In genomic region chr4:17719106-17719505, GRCh38 we compare ENCODE assay signal across 24 cellular contexts.
"Had no signal": no experiment of that assay in that cellular context is flagged by ENCODE, and none has a peak within 500 bp of the region (broad histone marks: within the 10 kb centered on the region; RNA-seq: fewer than 3 reads in every experiment).

No MANE protein-coding gene starts in this region.

- H3K27ac ChIP-seq: adrenal gland, ascending aorta, brain microvascular endothelial cell, coronary artery, pancreas, upper lobe of right lung had no signal

- H3K27me3 Mint-ChIP-seq: activated naive CD8-positive, alpha-beta T cell; activated T-cell treated with anti-CD3 and anti-CD28 coated beads, Interleukin-2, amount 50 U/mL, for 24 hours had no signal

- H3K9me3 Mint-ChIP-seq: activated B cell treated with CpG ODN at 0.5 μM for 24 hours; activated T-cell treated with anti-CD3 and anti-CD28 coated beads, Interleukin-2, amount 50 U/mL, for 24 hours; activated T-helper 2 cell treated with anti-CD3 and anti-CD28 coated beads, Interferon-gamma antibody, Interleukin-2, Interleukin-4, amounts not matched to agents 10 μg/mL and 5 μg/mL and 100 μg/mL, durations not matched to agents 14 hours and 24 hours and 36 hours; endodermal cell; naive thymus-derived CD4-positive, alpha-beta T cell had no signal

- H3K27me3 ChIP-seq: adrenal gland, ascending aorta, brain microvascular endothelial cell, pancreas, upper lobe of right lung had no signal

- H3K4me1 ChIP-seq: adrenal gland, pancreas, upper lobe of right lung had no signal

- H3K4me3 ChIP-seq: adrenal gland, ascending aorta, coronary artery, lung, pancreas, upper lobe of right lung had no signal

- H3K9me3 ChIP-seq: adrenal gland, ascending aorta, pancreas, upper lobe of right lung had no signal

- DNase-seq: activated B cell treated with CpG ODN at 0.5 μM for 24 hours; activated CD4-positive, alpha-beta T cell treated with anti-CD3 and anti-CD28 coated beads for 36 hours; activated CD4-positive, alpha-beta T cell treated with anti-CD3 and anti-CD28 coated beads, Interleukin-2, amount 50 U/mL, for 4 hours; activated CD8-positive, alpha-beta memory T cell treated with anti-CD3 and anti-CD28 coated beads for 24 hours; activated CD8-positive, alpha-beta memory T cell treated with anti-CD3 and anti-CD28 coated beads, Interleukin-2, amount 50 U/mL, for 4 hours; activated naive CD4-positive, alpha-beta T cell; activated T-cell treated with anti-CD3 and anti-CD28 coated beads, Interleukin-2, amount 50 U/mL, for 24 hours; adrenal gland; brain microvascular endothelial cell; cerebellar nuclear complex; endodermal cell; foreskin melanocyte; naive thymus-derived CD4-positive, alpha-beta T cell; pancreas; right cardiac atrium; stimulated activated CD4-positive, alpha-beta T cell treated with anti-CD3 and anti-CD28 coated beads, Interleukin-4, amount 100 ng/mL, for 4 hours; stimulated activated naive CD8-positive, alpha-beta T cell treated with anti-CD3 and anti-CD28 coated beads, Interleukin-15, Interleukin-2, amounts not matched to agents 100 U/mL and 50 U/mL, for 24 hours; T-helper 17 cell; upper lobe of right lung had no signal

- H3K36me3 ChIP-seq: adrenal gland, ascending aorta, brain microvascular endothelial cell, pancreas, upper lobe of right lung had no signal

- H3K36me3 Mint-ChIP-seq: activated naive CD8-positive, alpha-beta T cell; naive thymus-derived CD4-positive, alpha-beta T cell had no signal

- H3K4me3 Mint-ChIP-seq: activated B cell treated with CpG ODN at 0.5 μM for 24 hours; activated CD4-positive, alpha-beta T cell treated with anti-CD3 and anti-CD28 coated beads for 36 hours; activated naive CD8-positive, alpha-beta T cell; activated T-cell treated with anti-CD3 and anti-CD28 coated beads, Interleukin-2, amount 50 U/mL, for 24 hours; endodermal cell; naive thymus-derived CD4-positive, alpha-beta T cell; T-helper 17 cell had no signal

- H3K4me1 Mint-ChIP-seq: activated B cell treated with CpG ODN at 0.5 μM for 24 hours; activated CD4-positive, alpha-beta T cell treated with anti-CD3 and anti-CD28 coated beads for 36 hours; endodermal cell; naive thymus-derived CD4-positive, alpha-beta T cell; T-helper 17 cell had no signal

- H3K27ac Mint-ChIP-seq: activated B cell treated with CpG ODN at 0.5 μM for 24 hours; activated CD4-positive, alpha-beta T cell treated with anti-CD3 and anti-CD28 coated beads for 36 hours; activated naive CD8-positive, alpha-beta T cell; activated T-cell treated with anti-CD3 and anti-CD28 coated beads, Interleukin-2, amount 50 U/mL, for 24 hours; activated T-helper 2 cell treated with anti-CD3 and anti-CD28 coated beads, Interferon-gamma antibody, Interleukin-2, Interleukin-4, amounts not matched to agents 10 μg/mL and 5 μg/mL and 100 μg/mL, durations not matched to agents 14 hours and 24 hours and 36 hours; endodermal cell; naive thymus-derived CD4-positive, alpha-beta T cell; T-helper 17 cell had no signal
